15 cellular contexts compared by ENCODE assay signal in genomic region chr1:200337831-200338230, GRCh38.
DNase-seq lines count a peak whose midpoint lies in the region; ATAC-seq and TF ChIP-seq lines count a peak whose summit lies in the region.
"Had no signal": no experiment of that assay in that cellular context is flagged by ENCODE, and none has a peak within 500 bp of the region (broad histone marks: within the 10 kb centered on the region; RNA-seq: fewer than 3 reads in every experiment).

No MANE protein-coding gene starts in this region.

- H3K4me1 Mint-ChIP-seq in Calu3 (ENCODE audit: low read depth, unreplicated experiment) (peaks cover 35% of the 10 kb centered on the region), T-cell (peaks cover 28 to 30% (median 29%) of the 10 kb centered on the region in 3 donors)
- peaks cover 12 to 30% (median 24%) of the 10 kb centered on the region in 4 donors for H3K4me1 Mint-ChIP-seq in naive thymus-derived CD8-positive, alpha-beta T cell

- no TSS peak for BruUV-seq in Calu3 (replicated peaks; lab: Mats Ljungman, UMichigan)

- TF ChIP-seq CTCF in Calu3 (IDR thresholded peaks at IDR 0.05; ENCODE audit: unreplicated experiment) = no peak

- CTCF ChIA-PET in Calu3 (lab: Charles Lee) = interaction anchor here (0.5 kb wide), 1 partner anchor 12 kb away, joined by 4 read pairs; no protein-coding TSS in a partner anchor
- CTCF ChIA-PET in T-cell (lab: Charles Lee) = no interaction called here

- H3K36me3 Mint-ChIP-seq in Calu3 (ENCODE audit: insufficient read depth, unreplicated experiment) (peaks cover 6% of the 10 kb centered on the region), T-cell (no peaks in the 10 kb centered on the region)
- no peaks in the 10 kb centered on the region for H3K36me3 Mint-ChIP-seq in naive thymus-derived CD8-positive, alpha-beta T cell

- H3K9me3 Mint-ChIP-seq in Calu3 (ENCODE audit: low read depth, unreplicated experiment) = peaks cover 2% of the 10 kb centered on the region
- H3K9me3 Mint-ChIP-seq in T-cell = no peaks in the 10 kb centered on the region
- H3K9me3 Mint-ChIP-seq in naive thymus-derived CD8-positive, alpha-beta T cell = peaks cover 0 to 2% (median 0%) of the 10 kb centered on the region in 9 donors
- H3K9me3 Mint-ChIP-seq: activated CD4-positive, alpha-beta memory T cell treated with anti-CD3 and anti-CD28 coated beads, Interleukin-2, amount 10 ng/mL, durations not matched to agents 7 days and 5 days had no signal

- H3K27ac Mint-ChIP-seq in Calu3 (ENCODE audit: unreplicated experiment) (peak overlapping the region; percentile 4), T-cell (peak overlapping the region; percentile 53 to 68)
- H3K27ac Mint-ChIP-seq in naive thymus-derived CD8-positive, alpha-beta T cell = peak overlapping the region in 9 of 10 donors; percentile 10 to 83 (median 78)
- H3K27ac Mint-ChIP-seq: activated CD4-positive, alpha-beta memory T cell treated with anti-CD3 and anti-CD28 coated beads, Interleukin-2, amount 10 ng/mL, durations not matched to agents 7 days and 5 days had no signal

- DNase-seq in Calu3 (no peak), T-cell (no peak), CD1c-positive myeloid dendritic cell (ENCODE audit: extremely low spot score) (no peak), caudate nucleus (lab: John Stamatoyannopoulos, UW) (no peak)
- no peak for DNase-seq in naive thymus-derived CD8-positive, alpha-beta T cell
- DNase-seq: activated CD4-positive, alpha-beta memory T cell treated with anti-CD3 and anti-CD28 coated beads, Interleukin-2, amount 10 ng/mL, durations not matched to agents 7 days and 5 days; DMS79 treated with DMSO at 0.1 percent for 48 hours; HCEC 1CT; midbrain; NCI-H2107; SIG-M5 had no signal

- intact Hi-C loops in Calu3 (cut with micrococcal nuclease; ENCODE audit: unreplicated experiment) = loop anchor here (5.0 kb wide), 1 partner anchor 34 kb away; no protein-coding TSS in a partner anchor

- peak; percentile 51 for ATAC-seq in HG02678 (IDR thresholded peaks at IDR 0.05; ENCODE audit: unreplicated experiment)
- peak in 3 of 4 experiments; percentile 27 to 70 (median 62) for ATAC-seq in T-cell (replicated peaks in 1 of 4)
- peak; percentile 42 to 49 for ATAC-seq in naive thymus-derived CD8-positive, alpha-beta T cell
- no peak for ATAC-seq in HG02571 (IDR thresholded peaks at IDR 0.05; ENCODE audit: unreplicated experiment)

- no peak overlapping the region for H3K4me3 Mint-ChIP-seq in Calu3 (ENCODE audit: low read depth, unreplicated experiment)
- H3K4me3 Mint-ChIP-seq in T-cell = peak overlapping the region in 1 of 3 donors; percentile 45
- H3K4me3 Mint-ChIP-seq in naive thymus-derived CD8-positive, alpha-beta T cell = peak overlapping the region in 7 of 10 donors; percentile 7 to 66 (median 54)
- H3K4me3 Mint-ChIP-seq: activated CD4-positive, alpha-beta memory T cell treated with anti-CD3 and anti-CD28 coated beads, Interleukin-2, amount 10 ng/mL, durations not matched to agents 7 days and 5 days had no signal

- H3K27me3 Mint-ChIP-seq in Calu3 (ENCODE audit: unreplicated experiment) (no peaks in the 10 kb centered on the region), T-cell (no peaks in the 10 kb centered on the region)
- no peaks in the 10 kb centered on the region for H3K27me3 Mint-ChIP-seq in naive thymus-derived CD8-positive, alpha-beta T cell

- POLR2A ChIA-PET in T-cell (lab: Charles Lee) = no interaction called here
- POLR2A ChIA-PET in naive thymus-derived CD8-positive, alpha-beta T cell (lab: Charles Lee) = interaction anchor here (0.6 to 1.5 kb wide), 2 partner anchors 25 to 373 kb away, joined by 3 read pairs; no protein-coding TSS in a partner anchor

- no peak overlapping the region for H3K27ac ChIP-seq in caudate nucleus (ENCODE audit: low read depth, low read length)
- H3K27ac ChIP-seq: ascending aorta, coronary artery had no signal

Comparison
In these comparisons a context has a peak if more than half of its experiments do, and no peak if none do; other contexts are left out.
1. H3K27ac Mint-ChIP-seq: peak in every context shown above with its lines; median percentile 78 in naive thymus-derived CD8-positive, alpha-beta T cell; 60 in T-cell; 4 in Calu3.